In genomic region chr3:187809979-187810568, GRCh38 we compare ENCODE assay signal across 29 cellular contexts.
DNase-seq lines count a peak whose midpoint lies in the region; ATAC-seq, FAIRE-seq and TF ChIP-seq lines count a peak whose summit lies in the region.
"Had no signal": no experiment of that assay in that cellular context is flagged by ENCODE, and none has a peak within 500 bp of the region (broad histone marks: within the 10 kb centered on the region; RNA-seq: fewer than 3 reads in every experiment).

No MANE protein-coding gene starts in this region.

- ATAC-seq in A549: no peak
- ATAC-seq in gastroesophageal sphincter: no peak
- ATAC-seq: GM12878, Right ventricle myocardium inferior had no signal

- peak overlapping the region; percentile 73 to 79; a peak in 4 of 6 replicates for H3K27ac ChIP-seq in A549
- H3K27ac ChIP-seq in PC-9: peak overlapping the region; percentile 87
- H3K27ac ChIP-seq in epithelial cell of prostate: peak overlapping the region; percentile 74
- H3K27ac ChIP-seq in gastroesophageal sphincter: no peak overlapping the region
- H3K27ac ChIP-seq in MM.1S (ENCODE audit: low read length): no peak overlapping the region
- H3K27ac ChIP-seq: ascending aorta, neural progenitor cell, sigmoid colon had no signal

- FAIRE-seq in A549 (lab: Jason Lieb, UNC): no peak
- FAIRE-seq: GM12878, urothelium cell line had no signal

- intact Hi-C loops in PC-9 (cut with micrococcal nuclease; ENCODE audit: unreplicated experiment): loop anchor here (2.0 kb wide), 1 partner anchor 59 kb away; no protein-coding TSS in a partner anchor

- no peak overlapping the region for H3K9ac ChIP-seq in MM.1S (ENCODE audit: low read length)
- H3K9ac ChIP-seq: neural progenitor cell had no signal

- WGBS in A549 (ENCODE audit: missing lambda C conversion rate): 76% methylated on average over 5 of the region's 5 CpGs
- 81 to 87% methylated on average over 3 to 5 of the region's 5 CpGs for WGBS in gastroesophageal sphincter (ENCODE audit: low coverage in 1 of 2), 2 donors

- peaks cover 12% of the 10 kb centered on the region for H3K9me3 Mint-ChIP-seq in nephron progenitor cell
- H3K9me3 Mint-ChIP-seq: immature natural killer cell; T-helper 2 cell treated with Interferon-gamma antibody and Interleukin-4, amounts not matched to agents 5 μg/mL and 100 μg/mL, for 36 hours had no signal

- H3K36me3 Mint-ChIP-seq in nephron progenitor cell (ENCODE audit: low read depth): peaks cover 6% of the 10 kb centered on the region
- H3K36me3 Mint-ChIP-seq: neural progenitor cell had no signal

- H3K9me2 ChIP-seq in PC-9 (ENCODE audit: insufficient read depth) (no peaks in the 10 kb centered on the region), MM.1S (replicated peaks; ENCODE audit: insufficient read depth, low read length) (no peaks in the 10 kb centered on the region)

- CTCF ChIA-PET in A549 (lab: Yijun Ruan, JAX): no interaction called here
- CTCF ChIA-PET in PC-9 (lab: Charles Lee): interaction anchor here (0.6 to 1.0 kb wide), 2 partner anchors 60 to 1027 kb away, joined by 3 read pairs; partner anchors contain the start of gene EIF4A2

- H3K4me3 ChIP-seq in A549 (no peak overlapping the region), PC-9 (peak overlapping the region; percentile 47; the same call in 1 of the 2 replicates), gastroesophageal sphincter (no peak overlapping the region), MM.1S (ENCODE audit: low read length) (no peak overlapping the region)
- H3K4me3 ChIP-seq: GM12878, neural progenitor cell, sigmoid colon had no signal

- H3K4me1 ChIP-seq in A549 (peaks cover 38% of the 10 kb centered on the region), PC-9 (replicated peaks; ENCODE audit: insufficient read depth) (peaks cover 60% of the 10 kb centered on the region), gastroesophageal sphincter (peaks cover 0 to 14% (median 0%) of the 10 kb centered on the region in 3 donors), MM.1S (ENCODE audit: low read length) (no peaks in the 10 kb centered on the region)
- H3K4me1 ChIP-seq: sigmoid colon had no signal

- H3F3A ChIP-seq in PC-9 (ENCODE audit: insufficient read depth, low read depth) (peaks cover 40% of the 10 kb centered on the region), MM.1S (ENCODE audit: insufficient read depth, low read length) (no peaks in the 10 kb centered on the region)

- TF ChIP-seq POLR2A in A549 (IDR thresholded peaks at IDR 0.05; ENCODE audit: low read length) (no peak), gastroesophageal sphincter (IDR thresholded peaks at IDR 0.05) (no peak)

- H3K79me2 ChIP-seq in PC-9 (ENCODE audit: low read depth) (no peaks in the 10 kb centered on the region), MM.1S (ENCODE audit: low read length) (no peaks in the 10 kb centered on the region)

- TF ChIP-seq EP300 in A549 (IDR thresholded peaks at IDR 0.05): no peak
- no peak for TF ChIP-seq EP300 in gastroesophageal sphincter (IDR thresholded peaks at IDR 0.05)

- DNase-seq in A549 (ENCODE audit: low read depth in 1 of 2, low spot score in 1 of 2) (peak in 1 of 2 experiments; percentile 1), PC-9 (no peak), epithelial cell of prostate (ENCODE audit: low read depth, low spot score) (peak; percentile 12), nephron progenitor cell (no peak), MM.1S (no peak), foreskin melanocyte (no peak), cerebellar nuclear complex (lab: John Stamatoyannopoulos, UW) (no peak)
- DNase-seq: activated CD4-positive, alpha-beta T cell treated with anti-CD3 and anti-CD28 coated beads, Interleukin-2, amount 50 U/mL, for 1 hour; activated naive CD4-positive, alpha-beta T cell treated with anti-CD3 and anti-CD28 coated beads, Interleukin-2, amount 50 U/mL, for 16 hours; central memory CD4-positive, alpha-beta T cell; DMS79; H7; hippocampal formation; immature natural killer cell; Kasumi-1; NCI-H187; NCI-H345; NCI-H774; sigmoid colon; stimulated activated CD8-positive, alpha-beta memory T cell treated with anti-CD3 and anti-CD28 coated beads, Interleukin-4, amount 100 ng/mL, for 48 hours; substantia nigra had no signal

- H3K27me3 ChIP-seq in PC-9 (ENCODE audit: insufficient read depth, low read depth) (no peaks in the 10 kb centered on the region), gastroesophageal sphincter (no peaks in the 10 kb centered on the region), MM.1S (replicated peaks; ENCODE audit: insufficient read depth, low read length) (no peaks in the 10 kb centered on the region; the same call in 1 of the 2 replicates)
- H3K27me3 ChIP-seq: ascending aorta, neural progenitor cell, sigmoid colon had no signal

- TF ChIP-seq CTCF in A549 (IDR thresholded peaks at IDR 0.05) (no peak), PC-9 (conservative IDR thresholded peaks at IDR 0.05) (no peak), nephron progenitor cell (IDR thresholded peaks at IDR 0.05) (no peak), gastroesophageal sphincter (IDR thresholded peaks at IDR 0.05) (no peak), MM.1S (IDR thresholded peaks at IDR 0.05; ENCODE audit: low read length) (no peak)

- H3K36me3 ChIP-seq in PC-9 (ENCODE audit: low read depth) (no peaks in the 10 kb centered on the region), gastroesophageal sphincter (no peaks in the 10 kb centered on the region), MM.1S (replicated peaks; ENCODE audit: insufficient read depth, low read length) (no peaks in the 10 kb centered on the region)
- H3K36me3 ChIP-seq: ascending aorta, neural progenitor cell, sigmoid colon had no signal

- H3K27me3 Mint-ChIP-seq in nephron progenitor cell (ENCODE audit: low read depth, poor library complexity): peaks cover 6% of the 10 kb centered on the region
- H3K27me3 Mint-ChIP-seq: B cell had no signal

- H3K27ac Mint-ChIP-seq in nephron progenitor cell: peak overlapping the region; percentile 77
- H3K27ac Mint-ChIP-seq: B cell; neural progenitor cell; T-helper 2 cell treated with Interferon-gamma antibody and Interleukin-4, amounts not matched to agents 5 μg/mL and 100 μg/mL, for 36 hours had no signal

- no TSS peak for BruUV-seq in PC-9 (replicated peaks; lab: Mats Ljungman, UMichigan)

- H3K4me3 Mint-ChIP-seq in nephron progenitor cell: peak overlapping the region; percentile 57
- H3K4me3 Mint-ChIP-seq: B cell; immature natural killer cell; neural progenitor cell; T-helper 2 cell treated with Interferon-gamma antibody and Interleukin-4, amounts not matched to agents 5 μg/mL and 100 μg/mL, for 36 hours had no signal

- H4K20me1 ChIP-seq in PC-9 (ENCODE audit: insufficient read depth) (no peaks in the 10 kb centered on the region), MM.1S (ENCODE audit: insufficient read depth, low read length) (no peaks in the 10 kb centered on the region)

- H3K4me2 ChIP-seq in A549 (peak overlapping the region; percentile 80; the same call in 1 of the 3 replicates), PC-9 (peak overlapping the region; percentile 81), MM.1S (ENCODE audit: low read depth, low read length) (no peak overlapping the region)

- peaks cover 51% of the 10 kb centered on the region for H3K4me1 Mint-ChIP-seq in nephron progenitor cell

- H3K9me3 ChIP-seq in A549: no peaks in the 10 kb centered on the region
- H3K9me3 ChIP-seq in PC-9 (ENCODE audit: insufficient read depth, low read depth): no peaks in the 10 kb centered on the region; the same call in 1 of the 2 replicates
- no peaks in the 10 kb centered on the region for H3K9me3 ChIP-seq in gastroesophageal sphincter
- no peaks in the 10 kb centered on the region for H3K9me3 ChIP-seq in MM.1S (replicated peaks; ENCODE audit: insufficient read depth, low read length)
- H3K9me3 ChIP-seq: ascending aorta, sigmoid colon had no signal

- no peak for TF ChIP-seq RAD21 in A549 (conservative IDR thresholded peaks at IDR 0.05 in 1 of 2, IDR thresholded peaks at IDR 0.05 in 1 of 2)

- H2AFZ ChIP-seq in PC-9: no peak overlapping the region
- no peak overlapping the region for H2AFZ ChIP-seq in MM.1S (ENCODE audit: low read length)
- H2AFZ ChIP-seq: neural progenitor cell had no signal

- POLR2A ChIA-PET in A549 (lab: Yijun Ruan, JAX) (no interaction called here), PC-9 (lab: Charles Lee; ENCODE audit: unreplicated experiment) (no interaction called here)

TF ChIP-seq in A549, 52 proteins besides CTCF, POLR2A, EP300 and RAD21 (continues in another document):
- no peak for TF ChIP-seq REST (IDR thresholded peaks at IDR 0.05)
- TF ChIP-seq POLR2AphosphoS2 (conservative IDR thresholded peaks at IDR 0.05; ENCODE audit: low read length): no peak
- TF ChIP-seq BCL3 (IDR thresholded peaks at IDR 0.05): no peak
- no peak for TF ChIP-seq TP53 (CRISPR knock-in tag; IDR thresholded peaks at IDR 0.05)

Comparison
In these comparisons a context has a peak if more than half of its experiments do, and no peak if none do; other contexts are left out.
1. H3K27ac ChIP-seq: peak in A549 (2 of 2), PC-9 (single experiment) and epithelial cell of prostate (single experiment); none in gastroesophageal sphincter (0 of 4) and MM.1S (single experiment).